Comparison of ENCODE assay signal across 8 cellular contexts in the genomic region with DNA sequence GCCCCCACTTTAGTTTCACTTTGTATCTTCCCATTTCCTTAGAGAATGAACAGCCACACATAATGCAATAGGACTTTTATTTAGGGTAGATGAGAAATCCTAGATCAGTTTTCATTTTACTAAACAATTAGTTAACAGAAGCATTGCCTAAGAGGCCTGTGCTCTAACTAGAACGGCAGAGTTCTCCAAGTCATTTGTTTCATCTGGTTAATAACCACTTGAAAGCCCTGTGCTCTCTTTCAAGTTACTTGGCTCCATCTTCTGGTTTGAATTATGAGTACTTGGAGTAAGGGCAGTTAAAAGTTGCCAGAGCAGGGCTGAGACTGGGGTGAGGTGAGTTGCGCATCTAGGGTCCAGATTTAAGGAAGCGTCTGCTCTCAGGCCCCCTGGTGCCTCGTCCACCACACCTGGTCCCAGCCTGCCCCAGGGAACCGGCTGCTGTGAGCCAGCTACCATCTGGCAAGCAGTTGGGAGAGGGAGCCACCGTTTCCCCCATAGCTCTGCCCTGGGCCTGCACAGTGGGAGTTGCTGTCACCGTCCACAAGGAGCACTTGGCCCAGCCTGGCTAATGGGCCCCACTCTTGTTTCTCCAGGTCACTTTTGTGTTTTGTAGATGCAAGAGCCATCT. TPM values are rescaled to one million over a fixed set of nuclear protein-coding genes. Genes with fewer than 3 reads are reported as not detected.
DNase-seq lines count a peak whose midpoint lies in the region; ATAC-seq and TF ChIP-seq lines count a peak whose summit lies in the region.

No MANE protein-coding gene starts in this region.

- H3K4me3 ChIP-seq in kidney epithelial cell (ENCODE audit: low read depth, low read length), result no peak overlapping the region

- H3K36me3 ChIP-seq in kidney epithelial cell (ENCODE audit: control insufficient read depth, insufficient read depth, low read length), result no peaks in the 10 kb centered on the region

- ATAC-seq in GM18907 (IDR thresholded peaks at IDR 0.05; ENCODE audit: unreplicated experiment), result peak; percentile 89
- ATAC-seq in HG03520 (IDR thresholded peaks at IDR 0.05; ENCODE audit: unreplicated experiment), result peak; percentile 57
- ATAC-seq in stimulated activated memory B cell treated with anti-CD40 and anti-IgM and Interleukin-4, amounts not matched to agents 10 μg/mL and 1 μg/mL and 100 μg/mL, for 72 hours, result peak; percentile 66

- DNase-seq in CD1c-positive myeloid dendritic cell (ENCODE audit: extremely low spot score), result peak; percentile 41
- peak; percentile 82 to 89 for DNase-seq in NOMO-1 (lab: John Stamatoyannopoulos, UW; ENCODE audit: unreplicated experiment in 2 of 2)
- DNase-seq in T47D (ENCODE audit: low read depth in 1 of 2, low spot score in 1 of 2), result peak; percentile 18 to 73
- no peak for DNase-seq in kidney epithelial cell (ENCODE audit: low read depth)
- no peak for DNase-seq in T-helper 9 cell

- in situ Hi-C loops in T47D (cut with HindIII; ENCODE audit: low pct_unique_long_range_greater_than_20kb, low sequenced_read_pairs), result no loop called here

- H3K27me3 Mint-ChIP-seq in stimulated activated memory B cell treated with anti-CD40 and anti-IgM and Interleukin-4, amounts not matched to agents 10 μg/mL and 1 μg/mL and 100 μg/mL, for 72 hours, result peaks cover 16% of the 10 kb centered on the region

- peak; percentile 45 for TF ChIP-seq CTCF in kidney epithelial cell (IDR thresholded peaks at IDR 0.05; ENCODE audit: insufficient read depth, low read length, poor library complexity, severe bottlenecking)

- no peaks in the 10 kb centered on the region for H3K27me3 ChIP-seq in kidney epithelial cell (ENCODE audit: control insufficient read depth, insufficient read depth, low read length)

- H3K36me3 Mint-ChIP-seq in stimulated activated memory B cell treated with anti-CD40 and anti-IgM and Interleukin-4, amounts not matched to agents 10 μg/mL and 1 μg/mL and 100 μg/mL, for 72 hours, result no peaks in the 10 kb centered on the region

- H3K9me3 Mint-ChIP-seq in stimulated activated memory B cell treated with anti-CD40 and anti-IgM and Interleukin-4, amounts not matched to agents 10 μg/mL and 1 μg/mL and 100 μg/mL, for 72 hours, result no peaks in the 10 kb centered on the region

- no peak overlapping the region for H3K4me3 Mint-ChIP-seq in stimulated activated memory B cell treated with anti-CD40 and anti-IgM and Interleukin-4, amounts not matched to agents 10 μg/mL and 1 μg/mL and 100 μg/mL, for 72 hours

- no peak overlapping the region for H3K27ac Mint-ChIP-seq in stimulated activated memory B cell treated with anti-CD40 and anti-IgM and Interleukin-4, amounts not matched to agents 10 μg/mL and 1 μg/mL and 100 μg/mL, for 72 hours

- H3K4me1 Mint-ChIP-seq in stimulated activated memory B cell treated with anti-CD40 and anti-IgM and Interleukin-4, amounts not matched to agents 10 μg/mL and 1 μg/mL and 100 μg/mL, for 72 hours, result peaks cover 13% of the 10 kb centered on the region

RNA-seq across cellular contexts. Expression of a gene that starts 18.1 kb away (rescaled TPM):
- total RNA-seq in kidney epithelial cell, result 13.1 and 14.6 TPM in 2 replicates

Comparison
In these comparisons a context has a peak if more than half of its experiments do, and no peak if none do; other contexts are left out.
1. DNase-seq: peak in CD1c-positive myeloid dendritic cell (single experiment), NOMO-1 (2 of 2) and T47D (2 of 2); none in kidney epithelial cell (single experiment) and T-helper 9 cell (single experiment).
2. Peak in every context shown above with its lines, with median percentiles within 50 percentile points of each other: ATAC-seq.